In the genomic region with DNA sequence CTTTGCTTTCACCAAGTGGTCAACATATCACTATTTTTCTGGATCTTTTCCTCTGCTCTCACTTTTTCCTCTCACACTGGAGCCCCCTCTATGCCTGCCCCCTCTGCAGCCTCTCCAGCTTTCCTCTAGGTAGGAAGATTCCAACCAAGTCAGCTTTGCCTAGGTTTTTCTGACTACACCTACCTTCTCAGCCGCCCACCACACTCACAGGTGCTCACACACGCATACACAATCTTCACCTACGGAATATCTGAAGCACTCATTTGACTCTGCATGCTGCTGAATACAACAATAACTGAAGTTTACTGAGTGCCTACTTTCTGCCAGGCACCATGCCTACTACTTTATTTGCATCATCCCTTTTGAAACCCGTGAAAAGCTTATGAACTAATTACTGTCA, we compare ENCODE assay signal across 12 cellular contexts.
DNase-seq lines count a peak whose midpoint lies in the region; ATAC-seq, FAIRE-seq and TF ChIP-seq lines count a peak whose summit lies in the region.
"Had no signal": no experiment of that assay in that cellular context is flagged by ENCODE, and none has a peak within 500 bp of the region (broad histone marks: within the 10 kb centered on the region; RNA-seq: fewer than 3 reads in every experiment).

No MANE protein-coding gene starts in this region.

- peak overlapping the region; percentile 1 to 78 (median 62) for H3K4me3 Mint-ChIP-seq in CD8-positive, alpha-beta memory T cell
- no peak overlapping the region for H3K4me3 Mint-ChIP-seq in activated CD8-positive, alpha-beta T cell treated with anti-CD3 and anti-CD28 coated beads for 36 hours

- H3K36me3 ChIP-seq in CD8-positive, alpha-beta memory T cell (ENCODE audit: insufficient read depth, low read length): no peaks in the 10 kb centered on the region
- H3K36me3 ChIP-seq in keratinocyte (ENCODE audit: control insufficient read depth in 2 of 2, extremely low read depth in 1 of 2, insufficient read depth in 2 of 2, low read length in 2 of 2): peaks cover 3 to 7% of the 10 kb centered on the region in 2 experiments
- no peaks in the 10 kb centered on the region for H3K36me3 ChIP-seq in vagina
- H3K36me3 ChIP-seq: cardiac muscle cell had no signal

- H3K4me3 ChIP-seq in CD8-positive, alpha-beta memory T cell (ENCODE audit: low read length): no peak overlapping the region
- no peak overlapping the region for H3K4me3 ChIP-seq in keratinocyte (ENCODE audit: control insufficient read depth in 2 of 3, extremely low read depth in 1 of 3, insufficient read depth in 2 of 3, low read depth in 1 of 3, low read length in 3 of 3)
- no peak overlapping the region for H3K4me3 ChIP-seq in vagina
- H3K4me3 ChIP-seq: cardiac muscle cell, Peyer's patch, psoas muscle, testis had no signal

- H3K9me3 ChIP-seq in CD8-positive, alpha-beta memory T cell (ENCODE audit: low read length): no peaks in the 10 kb centered on the region
- H3K9me3 ChIP-seq in keratinocyte (ENCODE audit: control insufficient read depth, low read depth, low read length): no peaks in the 10 kb centered on the region
- no peaks in the 10 kb centered on the region for H3K9me3 ChIP-seq in vagina
- H3K9me3 ChIP-seq: Peyer's patch, psoas muscle, testis had no signal

- TF ChIP-seq POLR2A in vagina (IDR thresholded peaks at IDR 0.05): no peak
- no peak for TF ChIP-seq POLR2A in GM18505 (IDR thresholded peaks at IDR 0.05; ENCODE audit: borderline replicate concordance, extremely low read depth, insufficient read depth, insufficient read length)

- H3K4me1 ChIP-seq in CD8-positive, alpha-beta memory T cell (ENCODE audit: insufficient read depth, low read length): peaks cover 42% of the 10 kb centered on the region
- peaks cover 40% of the 10 kb centered on the region for H3K4me1 ChIP-seq in keratinocyte (ENCODE audit: control insufficient read depth, extremely low read depth, insufficient read depth, low read length)
- H3K4me1 ChIP-seq in vagina: peaks cover 26% of the 10 kb centered on the region
- H3K4me1 ChIP-seq: Peyer's patch had no signal

- DNase-seq in CD8-positive, alpha-beta memory T cell: no peak
- peak; percentile 7 for DNase-seq in activated CD8-positive, alpha-beta T cell treated with anti-CD3 and anti-CD28 coated beads for 36 hours
- DNase-seq in keratinocyte (ENCODE audit: low read depth, low spot score) (no peak), vagina (ENCODE audit: extremely low spot score in 2 of 2) (no peak), left cardiac atrium (no peak)
- DNase-seq: erythroblast, psoas muscle, testis had no signal

- no peak overlapping the region for H3K27ac ChIP-seq in CD8-positive, alpha-beta memory T cell (ENCODE audit: low read depth, low read length)
- peak overlapping the region; percentile 60 for H3K27ac ChIP-seq in keratinocyte (ENCODE audit: control insufficient read depth, insufficient read depth, low read length)
- H3K27ac ChIP-seq in vagina: no peak overlapping the region
- H3K27ac ChIP-seq: cardiac muscle cell, psoas muscle, testis had no signal

- no peak overlapping the region for H2AFZ ChIP-seq in keratinocyte (ENCODE audit: control insufficient read depth, low read length)

- CTCF ChIA-PET in CD8-positive, alpha-beta memory T cell (lab: Charles Lee): interaction anchor here (0.8 to 2.3 kb wide), 11 partner anchors 8 to 926 kb away, joined by 3 to 8 read pairs (median 4); no protein-coding TSS in a partner anchor
- CTCF ChIA-PET in activated CD8-positive, alpha-beta T cell treated with anti-CD3 and anti-CD28 coated beads for 36 hours (lab: Charles Lee): interaction anchor here (0.9 to 1.6 kb wide), 2 partner anchors 140 to 582 kb away, joined by 3 read pairs; no protein-coding TSS in a partner anchor

- POLR2A ChIA-PET in CD8-positive, alpha-beta memory T cell (lab: Charles Lee): interaction anchor here (0.6 to 2.3 kb wide), 7 partner anchors 18 to 328 kb away, joined by 3 to 18 read pairs (median 4); a partner anchor contains a TSS
- POLR2A ChIA-PET in activated CD8-positive, alpha-beta T cell treated with anti-CD3 and anti-CD28 coated beads for 36 hours (lab: Charles Lee): interaction anchor here (0.6 to 1.6 kb wide), 4 partner anchors 10 to 398 kb away, joined by 3 to 4 read pairs (median 3); no protein-coding TSS in a partner anchor

- no peaks in the 10 kb centered on the region for H3K9me1 ChIP-seq in keratinocyte (ENCODE audit: control insufficient read depth, extremely low read depth, insufficient read depth, low read length)

- no peaks in the 10 kb centered on the region for H3K79me2 ChIP-seq in keratinocyte (ENCODE audit: control insufficient read depth, insufficient read depth, low read length)

- H3K9me3 Mint-ChIP-seq in CD8-positive, alpha-beta memory T cell: no peaks in the 10 kb centered on the region
- H3K9me3 Mint-ChIP-seq in activated CD8-positive, alpha-beta T cell treated with anti-CD3 and anti-CD28 coated beads for 36 hours: no peaks in the 10 kb centered on the region

- dilution Hi-C loops in keratinocyte (cut with MboI; ENCODE audit: extremely low pct_ligation_motif_present, low sequenced_read_pairs): no loop called here

- no peak overlapping the region for H3K9ac ChIP-seq in keratinocyte (ENCODE audit: control insufficient read depth, extremely low read depth, insufficient read depth, low read length)

- intact Hi-C loops in activated CD8-positive, alpha-beta T cell treated with anti-CD3 and anti-CD28 coated beads for 36 hours (cut with micrococcal nuclease): no loop called here
- intact Hi-C loops in vagina (cut with DNase I) (no loop called here), left cardiac atrium (cut with DNase I) (no loop called here)

- no peaks in the 10 kb centered on the region for H4K20me1 ChIP-seq in keratinocyte (ENCODE audit: control insufficient read depth, extremely low read depth, insufficient read depth, low read length)

- peaks cover 65 to 85% (median 78%) of the 10 kb centered on the region in 3 donors for H3K4me1 Mint-ChIP-seq in CD8-positive, alpha-beta memory T cell
- peaks cover 53% of the 10 kb centered on the region for H3K4me1 Mint-ChIP-seq in activated CD8-positive, alpha-beta T cell treated with anti-CD3 and anti-CD28 coated beads for 36 hours (ENCODE audit: low read depth)

- H3K27me3 Mint-ChIP-seq in CD8-positive, alpha-beta memory T cell: no peaks in the 10 kb centered on the region
- peaks cover 4% of the 10 kb centered on the region for H3K27me3 Mint-ChIP-seq in activated CD8-positive, alpha-beta T cell treated with anti-CD3 and anti-CD28 coated beads for 36 hours

- H3K4me2 ChIP-seq in keratinocyte (ENCODE audit: control insufficient read depth, extremely low read depth, insufficient read depth, low read depth, low read length): no peak overlapping the region

- H3K27ac Mint-ChIP-seq in CD8-positive, alpha-beta memory T cell: peak overlapping the region; percentile 64 to 95 (median 82)
- peak overlapping the region; percentile 57 for H3K27ac Mint-ChIP-seq in activated CD8-positive, alpha-beta T cell treated with anti-CD3 and anti-CD28 coated beads for 36 hours

- TF ChIP-seq CTCF in activated CD8-positive, alpha-beta T cell treated with anti-CD3 and anti-CD28 coated beads for 36 hours (IDR thresholded peaks at IDR 0.05): no peak
- TF ChIP-seq CTCF in keratinocyte (optimal IDR thresholded peaks at IDR 0.05 in 1 of 3, IDR thresholded peaks at IDR 0.05 in 1 of 3, conservative IDR thresholded peaks at IDR 0.05 in 1 of 3; ENCODE audit: extremely low read depth in 1 of 3, insufficient read depth in 2 of 3, low read length in 3 of 3) (no peak), vagina (IDR thresholded peaks at IDR 0.05) (no peak)

- ATAC-seq in GM21717 (IDR thresholded peaks at IDR 0.05; ENCODE audit: unreplicated experiment): peak; percentile 2
- no peak for ATAC-seq in activated CD8-positive, alpha-beta T cell treated with anti-CD3 and anti-CD28 coated beads for 36 hours
- ATAC-seq in GM18505 (IDR thresholded peaks at IDR 0.05; ENCODE audit: unreplicated experiment): no peak
- ATAC-seq in left cardiac atrium: no peak

- H3K36me3 Mint-ChIP-seq in CD8-positive, alpha-beta memory T cell: peaks cover 3 to 8% (median 7%) of the 10 kb centered on the region in 3 donors
- peaks cover 7% of the 10 kb centered on the region for H3K36me3 Mint-ChIP-seq in activated CD8-positive, alpha-beta T cell treated with anti-CD3 and anti-CD28 coated beads for 36 hours (ENCODE audit: low read depth)

- peak; percentile 36 for FAIRE-seq in keratinocyte (lab: Jason Lieb, UNC)

- no peaks in the 10 kb centered on the region for H3K27me3 ChIP-seq in CD8-positive, alpha-beta memory T cell (ENCODE audit: insufficient read depth, low read length, poor library complexity, severe bottlenecking)
- no peaks in the 10 kb centered on the region for H3K27me3 ChIP-seq in keratinocyte (ENCODE audit: control insufficient read depth, extremely low read depth, insufficient read depth, low read length)
- no peaks in the 10 kb centered on the region for H3K27me3 ChIP-seq in vagina
- H3K27me3 ChIP-seq: cardiac muscle cell, Peyer's patch, testis had no signal
